Comparison of ENCODE assay signal across 26 cellular contexts in the genomic region with DNA sequence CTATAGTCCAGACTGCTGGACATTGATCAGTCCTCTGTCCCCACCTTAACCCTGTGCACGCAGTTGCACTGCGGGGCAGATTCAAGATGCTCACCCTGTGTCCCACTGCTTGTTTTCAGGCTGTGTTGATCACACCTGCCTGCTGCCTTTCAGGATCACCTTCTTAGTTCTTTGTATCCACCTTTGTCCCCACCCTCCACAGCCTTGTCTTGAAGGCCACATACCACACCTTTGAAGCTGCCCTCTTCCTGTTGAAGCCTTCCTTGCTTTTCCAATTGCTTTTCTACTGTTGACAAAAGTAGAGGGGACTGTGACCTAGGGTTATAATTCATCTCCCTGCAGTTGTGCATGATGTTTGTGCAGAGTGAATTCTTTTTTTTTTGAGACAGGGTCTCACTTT.
"Had no signal": no experiment of that assay in that cellular context is flagged by ENCODE, and none has a peak within 500 bp of the region (broad histone marks: within the 10 kb centered on the region; RNA-seq: fewer than 3 reads in every experiment).

No MANE protein-coding gene starts in this region.

- H3K9me3 ChIP-seq: left ventricle myocardium inferior, pancreas, prostate gland, tibial nerve had no signal

- H3K4me3 ChIP-seq: coronary artery, dorsolateral prefrontal cortex, left ventricle myocardium inferior, lung, pancreas, prostate gland, tibial nerve had no signal

- H3K27me3 ChIP-seq: dorsolateral prefrontal cortex, pancreas, tibial nerve had no signal

- H3K4me3 Mint-ChIP-seq: activated CD4-positive, alpha-beta memory T cell treated with anti-CD3 and anti-CD28 coated beads, Interleukin-2, amount 10 ng/mL, durations not matched to agents 7 days and 5 days; activated CD4-positive, alpha-beta T cell treated with anti-CD3 and anti-CD28 coated beads, Interleukin-2, amount 10 ng/mL, durations not matched to agents 7 days and 5 days; activated naive CD4-positive, alpha-beta T cell treated with anti-CD3 and anti-CD28 coated beads, Interleukin-2, amount 50 U/mL, for 24 hours; naive thymus-derived CD4-positive, alpha-beta T cell; neural crest cell; T-helper 1 cell treated with Interleukin-12 subunit alpha and Interleukin-12 subunit beta and Interleukin-4 antibody, amounts not matched to agents 30 μg/mL and 1 μg/mL, for 36 hours had no signal

- H3K36me3 ChIP-seq: left ventricle myocardium inferior, pancreas, prostate gland, tibial nerve had no signal

- H3K27me3 Mint-ChIP-seq: activated CD4-positive, alpha-beta memory T cell treated with anti-CD3 and anti-CD28 coated beads, Interleukin-2, amount 10 ng/mL, durations not matched to agents 7 days and 5 days; activated CD4-positive, alpha-beta T cell treated with anti-CD3 and anti-CD28 coated beads, Interleukin-2, amount 10 ng/mL, durations not matched to agents 7 days and 5 days; activated naive CD4-positive, alpha-beta T cell treated with anti-CD3 and anti-CD28 coated beads, Interleukin-2, amount 50 U/mL, for 24 hours; naive thymus-derived CD4-positive, alpha-beta T cell had no signal

- H3K27ac ChIP-seq: coronary artery, dorsolateral prefrontal cortex, left ventricle myocardium inferior, pancreas, prostate gland, tibial nerve had no signal

- H3K27ac Mint-ChIP-seq: activated CD4-positive, alpha-beta memory T cell treated with anti-CD3 and anti-CD28 coated beads, Interleukin-2, amount 10 ng/mL, durations not matched to agents 7 days and 5 days; activated CD4-positive, alpha-beta T cell treated with anti-CD3 and anti-CD28 coated beads, Interleukin-2, amount 10 ng/mL, durations not matched to agents 7 days and 5 days; activated naive CD4-positive, alpha-beta T cell treated with anti-CD3 and anti-CD28 coated beads, Interleukin-2, amount 50 U/mL, for 24 hours; activated T-helper 2 cell treated with anti-CD3 and anti-CD28 coated beads, Interferon-gamma antibody, Interleukin-2, Interleukin-4, amounts not matched to agents 10 μg/mL and 5 μg/mL and 100 μg/mL, durations not matched to agents 14 hours and 24 hours and 36 hours; naive thymus-derived CD4-positive, alpha-beta T cell; T-helper 1 cell treated with Interleukin-12 subunit alpha and Interleukin-12 subunit beta and Interleukin-4 antibody, amounts not matched to agents 30 μg/mL and 1 μg/mL, for 36 hours had no signal

- H3K9me3 Mint-ChIP-seq: activated CD4-positive, alpha-beta memory T cell treated with anti-CD3 and anti-CD28 coated beads, Interleukin-2, amount 10 ng/mL, durations not matched to agents 7 days and 5 days; activated CD4-positive, alpha-beta T cell treated with anti-CD3 and anti-CD28 coated beads, Interleukin-2, amount 10 ng/mL, durations not matched to agents 7 days and 5 days; activated naive CD4-positive, alpha-beta T cell treated with anti-CD3 and anti-CD28 coated beads, Interleukin-2, amount 50 U/mL, for 24 hours; activated T-helper 2 cell treated with anti-CD3 and anti-CD28 coated beads, Interferon-gamma antibody, Interleukin-2, Interleukin-4, amounts not matched to agents 10 μg/mL and 5 μg/mL and 100 μg/mL, durations not matched to agents 14 hours and 24 hours and 36 hours; naive thymus-derived CD4-positive, alpha-beta T cell; neural crest cell; T-helper 1 cell treated with Interleukin-12 subunit alpha and Interleukin-12 subunit beta and Interleukin-4 antibody, amounts not matched to agents 30 μg/mL and 1 μg/mL, for 36 hours had no signal

- DNase-seq: activated CD4-positive, alpha-beta memory T cell treated with anti-CD3 and anti-CD28 coated beads, Interleukin-2, amount 10 ng/mL, durations not matched to agents 7 days and 5 days; activated CD4-positive, alpha-beta T cell treated with anti-CD3 and anti-CD28 coated beads for 1 hour; activated CD4-positive, alpha-beta T cell treated with anti-CD3 and anti-CD28 coated beads, Interleukin-2, amount 10 ng/mL, durations not matched to agents 7 days and 5 days; activated CD8-positive, alpha-beta memory T cell treated with anti-CD3 and anti-CD28 coated beads, Interleukin-2, amount 50 U/mL, for 48 hours; activated T-cell treated with anti-CD3 and anti-CD28 coated beads, Interleukin-2, amount 50 U/mL, for 48 hours; anterior cingulate cortex; cerebellar nuclear complex; dorsolateral prefrontal cortex; effector memory CD4-positive, alpha-beta T cell; left ventricle myocardium inferior; naive thymus-derived CD4-positive, alpha-beta T cell; nucleus accumbens; pancreas; retina; stimulated activated naive CD4-positive, alpha-beta T cell had no signal

- FAIRE-seq: frontal cortex, islet of Langerhans, pancreas, urothelium cell line had no signal

- H3K36me3 Mint-ChIP-seq: activated naive CD4-positive, alpha-beta T cell treated with anti-CD3 and anti-CD28 coated beads, Interleukin-2, amount 50 U/mL, for 24 hours had no signal

- H3K4me1 ChIP-seq: prostate gland had no signal

- ATAC-seq: naive thymus-derived CD4-positive, alpha-beta T cell; pancreas had no signal

- H3K4me1 Mint-ChIP-seq: activated naive CD4-positive, alpha-beta T cell treated with anti-CD3 and anti-CD28 coated beads, Interleukin-2, amount 50 U/mL, for 24 hours had no signal
